In the genomic region with DNA sequence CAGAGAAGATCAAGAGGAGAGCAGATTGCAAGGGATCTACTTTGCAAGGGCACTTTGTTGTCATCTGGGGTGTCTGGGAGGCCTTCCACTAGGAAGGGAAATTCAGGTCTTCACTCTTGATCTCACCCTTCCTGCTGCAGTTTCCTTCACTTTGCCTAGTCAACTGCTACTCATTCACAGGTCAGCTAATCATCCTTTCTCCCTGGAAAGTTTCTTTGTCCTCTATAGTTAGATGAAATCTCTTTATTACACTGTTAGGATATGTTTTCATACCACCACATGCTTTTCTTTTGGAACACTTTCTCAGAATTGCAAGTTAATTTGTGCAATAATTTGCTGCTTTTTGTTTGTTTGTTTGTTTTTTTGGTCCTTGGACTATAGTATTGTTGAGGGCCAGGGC, we compare ENCODE assay signal across 20 cellular contexts.
"Had no signal": no experiment of that assay in that cellular context is flagged by ENCODE, and none has a peak within 500 bp of the region (broad histone marks: within the 10 kb centered on the region; RNA-seq: fewer than 3 reads in every experiment).

No MANE protein-coding gene starts in this region.

- H3K36me3 ChIP-seq: esophagus muscularis mucosa, gastroesophageal sphincter, neutrophil, spleen, tibial nerve, upper lobe of right lung, vagina had no signal

- H3K36me3 Mint-ChIP-seq: naive thymus-derived CD8-positive, alpha-beta T cell; stimulated activated naive B cell treated with anti-CD40 and anti-IgM and Interleukin-4, amounts not matched to agents 10 μg/mL and 1 μg/mL and 100 μg/mL, for 72 hours had no signal

- H3K4me3 Mint-ChIP-seq: naive thymus-derived CD8-positive, alpha-beta T cell; stimulated activated naive B cell treated with anti-CD40 and anti-IgM and Interleukin-4, amounts not matched to agents 10 μg/mL and 1 μg/mL and 100 μg/mL, for 72 hours; stimulated activated naive CD8-positive, alpha-beta T cell treated with anti-CD3 and anti-CD28 coated beads, Interleukin-15, amount 100 ng/mL, for 72 hours had no signal

- H3K27me3 Mint-ChIP-seq: naive thymus-derived CD8-positive, alpha-beta T cell; stimulated activated naive B cell treated with anti-CD40 and anti-IgM and Interleukin-4, amounts not matched to agents 10 μg/mL and 1 μg/mL and 100 μg/mL, for 72 hours; stimulated activated naive CD8-positive, alpha-beta T cell treated with anti-CD3 and anti-CD28 coated beads, Interleukin-15, amount 100 ng/mL, for 72 hours had no signal

- H3K27me3 ChIP-seq: esophagus muscularis mucosa, gastroesophageal sphincter, neutrophil, spleen, testis, tibial nerve, upper lobe of right lung, vagina had no signal

- H3K9me3 ChIP-seq: esophagus muscularis mucosa, gastroesophageal sphincter, mucosa of descending colon, neutrophil, spleen, testis, tibial nerve, upper lobe of right lung, vagina had no signal

- H3K9me3 Mint-ChIP-seq: stimulated activated naive B cell treated with anti-CD40 and anti-IgM and Interleukin-4, amounts not matched to agents 10 μg/mL and 1 μg/mL and 100 μg/mL, for 72 hours had no signal

- H3K4me1 ChIP-seq: spleen, testis, tibial nerve, upper lobe of right lung, vagina had no signal

- DNase-seq: effector CD8-positive, alpha-beta T cell; glutamatergic neuron; islet precursor cell; mammary epithelial cell; mucosa of descending colon; naive thymus-derived CD8-positive, alpha-beta T cell; posterior cingulate gyrus; spleen; stimulated activated CD4-positive, alpha-beta T cell treated with anti-CD3 and anti-CD28 coated beads, Interleukin-15, amount 100 ng/mL, for 24 hours; stimulated activated CD4-positive, alpha-beta T cell treated with anti-CD3 and anti-CD28 coated beads, Interleukin-1b, Interleukin-23, amount 100 ng/mL, for 48 hours; stimulated activated CD4-positive, alpha-beta T cell treated with anti-CD3 and anti-CD28 coated beads, Interleukin-4, amount 100 ng/mL, for 24 hours; stimulated activated naive B cell treated with anti-CD40 and anti-IgM and Interleukin-4, amounts not matched to agents 10 μg/mL and 1 μg/mL and 100 μg/mL, for 72 hours; stimulated activated naive CD8-positive, alpha-beta T cell treated with anti-CD3 and anti-CD28 coated beads, Interleukin-15, amount 100 ng/mL, for 72 hours; testis; upper lobe of right lung had no signal

- H3K27ac ChIP-seq: esophagus muscularis mucosa, gastroesophageal sphincter, neutrophil, spleen, testis, tibial nerve, upper lobe of right lung, vagina had no signal

- H3K4me1 Mint-ChIP-seq: naive thymus-derived CD8-positive, alpha-beta T cell; stimulated activated naive B cell treated with anti-CD40 and anti-IgM and Interleukin-4, amounts not matched to agents 10 μg/mL and 1 μg/mL and 100 μg/mL, for 72 hours; stimulated activated naive CD8-positive, alpha-beta T cell treated with anti-CD3 and anti-CD28 coated beads, Interleukin-15, amount 100 ng/mL, for 72 hours had no signal

- H3K4me3 ChIP-seq: esophagus muscularis mucosa, gastroesophageal sphincter, mucosa of descending colon, spleen, testis, tibial nerve, upper lobe of right lung, vagina had no signal

- H3K27ac Mint-ChIP-seq: naive thymus-derived CD8-positive, alpha-beta T cell; stimulated activated naive B cell treated with anti-CD40 and anti-IgM and Interleukin-4, amounts not matched to agents 10 μg/mL and 1 μg/mL and 100 μg/mL, for 72 hours; stimulated activated naive CD8-positive, alpha-beta T cell treated with anti-CD3 and anti-CD28 coated beads, Interleukin-15, amount 100 ng/mL, for 72 hours had no signal
